In genomic region chr2:145906356-145906755, GRCh38 we compare ENCODE assay signal across 20 cellular contexts.
A peak's percentile ranks its signal among the peaks of the same experiment; 100 is the strongest.
DNase-seq lines count a peak whose midpoint lies in the region; ATAC-seq and TF ChIP-seq lines count a peak whose summit lies in the region.
"Had no signal": no experiment of that assay in that cellular context is flagged by ENCODE, and none has a peak within 500 bp of the region (broad histone marks: within the 10 kb centered on the region; RNA-seq: fewer than 3 reads in every experiment).

No MANE protein-coding gene starts in this region.

- TF ChIP-seq EP300 in tibial nerve (IDR thresholded peaks at IDR 0.05): no peak

- no peak for TF ChIP-seq CTCF in foreskin keratinocyte (conservative IDR thresholded peaks at IDR 0.05)
- no peak for TF ChIP-seq CTCF in tibial nerve (IDR thresholded peaks at IDR 0.05)
- no peak for TF ChIP-seq CTCF in tibial artery (IDR thresholded peaks at IDR 0.05)

- WGBS in tibial nerve, 2 donors: 88 to 92% methylated on average over 1 of the region's 1 CpG

- no peaks in the 10 kb centered on the region for H3K36me3 ChIP-seq in tibial nerve
- no peaks in the 10 kb centered on the region for H3K36me3 ChIP-seq in tibial artery
- H3K36me3 ChIP-seq: BLaER1 treated with 17β-estradiol and CSF1 and Interleukin-3, amounts not matched to agents 10 nM and 100 nM had no signal

- peak; percentile 76 for ATAC-seq in foreskin keratinocyte
- ATAC-seq: natural killer cell, T-helper 17 cell had no signal

- H3K4me1 ChIP-seq in foreskin keratinocyte (peaks cover 12% of the 10 kb centered on the region), tibial nerve (no peaks in the 10 kb centered on the region), tibial artery (no peaks in the 10 kb centered on the region)

- H3K27me3 ChIP-seq in foreskin keratinocyte (no peaks in the 10 kb centered on the region), tibial nerve (no peaks in the 10 kb centered on the region), tibial artery (no peaks in the 10 kb centered on the region)
- H3K27me3 ChIP-seq: BLaER1 treated with 17β-estradiol and CSF1 and Interleukin-3, amounts not matched to agents 10 nM and 100 nM had no signal

- H3K27ac ChIP-seq in foreskin keratinocyte: no peak overlapping the region
- H3K27ac ChIP-seq in tibial nerve: no peak overlapping the region
- no peak overlapping the region for H3K27ac ChIP-seq in tibial artery
- H3K27ac ChIP-seq: HL-60 had no signal

- H3K9me3 ChIP-seq in tibial nerve (peaks cover 0 to 5% (median 0%) of the 10 kb centered on the region in 4 donors), tibial artery (no peaks in the 10 kb centered on the region)

- DNase-seq in HT-29 (ENCODE audit: low spot score): peak; percentile 78
- DNase-seq in SW480 (ENCODE audit: low spot score): peak; percentile 36
- DNase-seq in foreskin keratinocyte: peak; percentile 51 to 73
- peak; percentile 91 for DNase-seq in renal cortical epithelial cell (ENCODE audit: low read depth)
- DNase-seq in tibial nerve (ENCODE audit: low spot score in 2 of 2): no peak
- DNase-seq in erythroblast (lab: John Stamatoyannopoulos, UW): no peak
- DNase-seq in tibial artery: no peak
- DNase-seq: activated CD4-positive, alpha-beta T cell treated with anti-CD3 and anti-CD28 coated beads for 1 hour; activated CD8-positive, alpha-beta memory T cell treated with anti-CD3 and anti-CD28 coated beads, Interleukin-2, amount 50 U/mL, for 48 hours; activated naive CD4-positive, alpha-beta T cell treated with anti-CD3 and anti-CD28 coated beads, Interleukin-2, amount 50 U/mL, for 16 hours; DND-41; head of caudate nucleus; natural killer cell; NCI-H187 treated with DMSO at 0.1 percent for 48 hours; NCI-H748 treated with DMSO at 0.1 percent for 48 hours; Right ventricle myocardium superior; stimulated activated CD4-positive, alpha-beta T cell treated with anti-CD3 and anti-CD28 coated beads, Interleukin-15, amount 100 ng/mL, for 24 hours; T-helper 17 cell had no signal

- no peak overlapping the region for H3K4me3 ChIP-seq in tibial nerve
- H3K4me3 ChIP-seq in tibial artery: no peak overlapping the region
- H3K4me3 ChIP-seq: BLaER1 treated with 17β-estradiol and CSF1 and Interleukin-3, amounts not matched to agents 10 nM and 100 nM had no signal

- intact Hi-C loops in tibial artery (cut with DNase I; ENCODE audit: low total_unique reads): no loop called here

- TF ChIP-seq POLR2A in tibial nerve (IDR thresholded peaks at IDR 0.05) (no peak), erythroblast (IDR thresholded peaks at IDR 0.05; ENCODE audit: low read length) (no peak)

Comparison
In these comparisons a context has a peak if more than half of its experiments do, and no peak if none do; other contexts are left out.
1. DNase-seq: peak in HT-29 (single experiment), SW480 (single experiment), foreskin keratinocyte (2 of 2) and renal cortical epithelial cell (single experiment); none in tibial nerve (0 of 2), erythroblast (0 of 2) and tibial artery (0 of 2).